In the genomic region with DNA sequence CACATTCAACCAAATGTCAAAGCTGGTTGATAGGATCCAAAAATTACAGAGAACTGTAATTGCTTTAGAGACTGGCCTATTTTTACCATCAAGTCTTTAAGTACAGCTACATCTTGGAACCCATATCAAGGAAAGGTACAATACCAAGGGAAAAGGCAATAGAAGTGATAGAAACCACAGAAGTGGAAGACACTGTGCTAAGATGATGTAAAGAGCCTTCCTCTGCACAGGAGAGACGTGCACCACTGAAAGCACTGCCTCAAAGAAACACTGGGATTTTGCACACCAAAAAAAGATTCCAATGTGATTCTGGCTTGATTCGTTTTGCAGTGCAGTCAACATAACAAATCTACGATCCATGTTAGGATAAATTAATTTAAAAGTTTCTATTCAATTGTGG, we compare ENCODE assay signal across 17 cellular contexts.
DNase-seq lines count a peak whose midpoint lies in the region; ATAC-seq and TF ChIP-seq lines count a peak whose summit lies in the region.
"Had no signal": no experiment of that assay in that cellular context is flagged by ENCODE, and none has a peak within 500 bp of the region (broad histone marks: within the 10 kb centered on the region; RNA-seq: fewer than 3 reads in every experiment).

No MANE protein-coding gene starts in this region.

- no peaks in the 10 kb centered on the region for H3K9me3 ChIP-seq in DND-41 (ENCODE audit: insufficient read depth, low read length, severe bottlenecking)
- H3K9me3 ChIP-seq in SU-DHL-6 (ENCODE audit: insufficient read depth, low read length) = no peaks in the 10 kb centered on the region
- H3K9me3 ChIP-seq: heart left ventricle, left ventricle myocardium inferior, thyroid gland had no signal

- peaks cover 50% of the 10 kb centered on the region for H3K4me1 Mint-ChIP-seq in memory B cell

- peaks cover 94% of the 10 kb centered on the region for H3K79me2 ChIP-seq in DND-41 (ENCODE audit: insufficient read depth, low read length)
- H3K79me2 ChIP-seq in SU-DHL-6 (ENCODE audit: insufficient read depth, low read length) = peaks cover 96% of the 10 kb centered on the region

- in situ Hi-C loops in GM13977 (cut with MboI; ENCODE audit: low pct_unique_long_range_greater_than_20kb, low sequenced_read_pairs, unreplicated experiment) = no loop called here

- peaks cover 72% of the 10 kb centered on the region for H3K4me1 ChIP-seq in DND-41 (ENCODE audit: insufficient read depth, low read length)
- H3K4me1 ChIP-seq: left ventricle myocardium inferior, neural progenitor cell had no signal

- H4K20me1 ChIP-seq in DND-41 (ENCODE audit: insufficient read depth, low read length) = no peaks in the 10 kb centered on the region
- H4K20me1 ChIP-seq in SU-DHL-6 (ENCODE audit: low read depth, low read length) = peaks cover 4% of the 10 kb centered on the region; the same call in 1 of the 2 replicates

- peaks cover 11% of the 10 kb centered on the region for H3K9me3 Mint-ChIP-seq in memory B cell

- DNase-seq in DND-41 (no peak), memory B cell (ENCODE audit: low spot score in 2 of 2) (no peak), GM13977 (ENCODE audit: low spot score) (no peak), NCI-H1694 treated with DMSO at 0.1 percent for 48 hours (lab: John Stamatoyannopoulos, UW) (no peak)
- DNase-seq in stimulated activated CD4-positive, alpha-beta T cell treated with anti-CD3 and anti-CD28 coated beads, Interleukin-15, amount 100 ng/mL, for 24 hours = no peak
- DNase-seq: activated CD8-positive, alpha-beta memory T cell treated with anti-CD3 and anti-CD28 coated beads, Interleukin-2, amount 50 U/mL, for 4 hours; brain microvascular endothelial cell; COR-L47; heart left ventricle; left ventricle myocardium inferior; NCI-H2029; PC-9; thyroid gland had no signal

- TF ChIP-seq CTCF in DND-41 (IDR thresholded peaks at IDR 0.05; ENCODE audit: borderline replicate concordance, extremely low read depth, low read length, poor library complexity, severe bottlenecking) = no peak
- no peak for TF ChIP-seq CTCF in SU-DHL-6 (IDR thresholded peaks at IDR 0.05; ENCODE audit: insufficient read depth, low read length, poor library complexity, severe bottlenecking)
- no peak for TF ChIP-seq CTCF in GM13977 (IDR thresholded peaks at IDR 0.05; ENCODE audit: extremely low read depth, insufficient read depth, missing control alignments)

- H2AFZ ChIP-seq in DND-41 (ENCODE audit: low read depth, low read length) (peak overlapping the region; percentile 61), SU-DHL-6 (ENCODE audit: low read depth, low read length, severe bottlenecking) (no peak overlapping the region)
- H2AFZ ChIP-seq: neural progenitor cell, PC-9 had no signal

- H3K36me3 ChIP-seq in DND-41 (ENCODE audit: insufficient read depth, low read length) (peaks cover 11% of the 10 kb centered on the region), SU-DHL-6 (ENCODE audit: low read length) (peaks cover 12% of the 10 kb centered on the region)
- H3K36me3 ChIP-seq: brain microvascular endothelial cell, heart left ventricle, left ventricle myocardium inferior, neural progenitor cell, thyroid gland had no signal

- ATAC-seq in DND-41 (ENCODE audit: insufficient read depth, low read depth) = peak; percentile 78
- peak; percentile 12 for ATAC-seq in GM19452 (IDR thresholded peaks at IDR 0.05; ENCODE audit: unreplicated experiment)
- ATAC-seq in memory B cell (ENCODE audit: low read depth) = no peak
- ATAC-seq: HCT116, heart left ventricle had no signal

- H3K4me2 ChIP-seq in DND-41 (ENCODE audit: insufficient read depth, low read length) (peak overlapping the region; percentile 70), SU-DHL-6 (ENCODE audit: low read depth, low read length, poor library complexity, severe bottlenecking) (no peak overlapping the region)
- H3K4me2 ChIP-seq: neural progenitor cell, PC-9 had no signal

- no peaks in the 10 kb centered on the region for H3K9me2 ChIP-seq in SU-DHL-6 (replicated peaks; ENCODE audit: insufficient read depth, low read length)

- no peaks in the 10 kb centered on the region for H3K27me3 Mint-ChIP-seq in memory B cell

- H3K9ac ChIP-seq in DND-41 (ENCODE audit: low read depth, low read length) = peak overlapping the region; percentile 54
- no peak overlapping the region for H3K9ac ChIP-seq in SU-DHL-6 (ENCODE audit: low read length)
- H3K9ac ChIP-seq: neural progenitor cell had no signal

- H3K27me3 ChIP-seq in DND-41 (ENCODE audit: insufficient read depth, low read length, poor library complexity) = no peaks in the 10 kb centered on the region
- no peaks in the 10 kb centered on the region for H3K27me3 ChIP-seq in SU-DHL-6 (ENCODE audit: low read length)
- H3K27me3 ChIP-seq: brain microvascular endothelial cell, heart left ventricle, neural progenitor cell, thyroid gland had no signal

- peak overlapping the region; percentile 95 for H3K27ac Mint-ChIP-seq in memory B cell
- H3K27ac Mint-ChIP-seq: neural progenitor cell had no signal

- H3K4me3 ChIP-seq in DND-41 (ENCODE audit: low read depth in 1 of 2, low read length in 2 of 2) (peak overlapping the region; percentile 10 to 47; a peak in 3 of 4 replicates), SU-DHL-6 (ENCODE audit: insufficient read depth, low read length, poor library complexity, severe bottlenecking) (no peak overlapping the region)
- H3K4me3 ChIP-seq: left ventricle myocardium inferior, neural progenitor cell, PC-9, thyroid gland had no signal

- peak overlapping the region; percentile 31 for H3K4me3 Mint-ChIP-seq in memory B cell
- H3K4me3 Mint-ChIP-seq: neural progenitor cell had no signal

- H3K36me3 Mint-ChIP-seq in memory B cell = peaks cover 29% of the 10 kb centered on the region
- H3K36me3 Mint-ChIP-seq: neural progenitor cell had no signal

- H3K27ac ChIP-seq in DND-41 (ENCODE audit: low read length) (peak overlapping the region; percentile 88), SU-DHL-6 (ENCODE audit: low read depth, low read length) (peak overlapping the region; percentile 18; the same call in 1 of the 2 replicates)
- H3K27ac ChIP-seq: brain microvascular endothelial cell, left ventricle myocardium inferior, neural progenitor cell, PC-9, thyroid gland had no signal

- H3F3A ChIP-seq in SU-DHL-6 (ENCODE audit: insufficient read depth) = peaks cover 15% of the 10 kb centered on the region
